In the genomic region with DNA sequence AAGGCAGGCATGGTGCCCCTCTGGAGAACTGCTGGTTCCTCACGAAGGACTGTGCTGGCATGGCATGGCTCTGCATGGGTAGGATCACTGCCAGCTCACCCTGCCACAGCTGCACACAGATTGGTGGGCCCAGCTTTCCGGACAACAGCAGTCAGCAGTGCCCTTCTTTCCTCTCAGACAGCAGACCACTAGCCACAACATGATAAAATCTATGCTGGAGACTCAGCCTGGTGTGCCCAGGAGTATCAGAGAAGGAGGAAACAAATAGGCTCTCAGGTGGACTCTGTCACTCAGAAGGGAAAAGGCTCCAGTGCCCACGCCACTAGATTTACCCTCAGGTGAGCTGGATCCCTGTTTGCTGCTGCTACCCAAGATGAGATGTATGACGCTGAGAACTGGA, we compare ENCODE assay signal across 22 cellular contexts. TPM values are rescaled to one million over a fixed set of nuclear protein-coding genes. Genes with fewer than 3 reads are reported as not detected.
DNase-seq lines count a peak whose midpoint lies in the region; ATAC-seq and TF ChIP-seq lines count a peak whose summit lies in the region.
"Had no signal": no experiment of that assay in that cellular context is flagged by ENCODE, and none has a peak within 500 bp of the region (broad histone marks: within the 10 kb centered on the region; RNA-seq: fewer than 3 reads in every experiment).

No MANE protein-coding gene starts in this region.

- H3K9me2 ChIP-seq in SK-N-SH, result no peaks in the 10 kb centered on the region

- no peaks in the 10 kb centered on the region for H3K9me3 ChIP-seq in SK-N-SH
- no peaks in the 10 kb centered on the region for H3K9me3 ChIP-seq in ascending aorta
- H3K9me3 ChIP-seq: BE2C had no signal

- no peak overlapping the region for H3K4me2 ChIP-seq in SK-N-SH
- H3K4me2 ChIP-seq: BLaER1 had no signal

- H3K4me3 ChIP-seq in SK-N-SH (ENCODE audit: low read depth in 2 of 2, low read length in 1 of 2) (no peak overlapping the region), ascending aorta (no peak overlapping the region)
- H3K4me3 ChIP-seq: BLaER1, GM12878 had no signal

- ATAC-seq in SK-N-SH treated with all-trans-retinoic acid at 6 μM for 48 hours, result no peak
- ATAC-seq: GM12878 had no signal

- H3K9ac ChIP-seq in SK-N-SH, result no peak overlapping the region
- H3K9ac ChIP-seq: BLaER1 had no signal

- no peak overlapping the region for H2AFZ ChIP-seq in SK-N-SH (ENCODE audit: low read depth)

- POLR2A ChIA-PET in SK-N-SH (lab: Yijun Ruan, JAX), result interaction anchor here (2.2 kb wide), 1 partner anchor 138 kb away, joined by 5 read pairs; no protein-coding TSS in a partner anchor

- H3K4me1 ChIP-seq in SK-N-SH (ENCODE audit: control insufficient read depth in 1 of 2, insufficient read depth in 2 of 2, low read depth in 1 of 2, low read length in 1 of 2) (peaks cover 0 to 51% of the 10 kb centered on the region in 2 experiments; a peak in 2 of 4 replicates), ascending aorta (no peaks in the 10 kb centered on the region)
- H3K4me1 ChIP-seq: BLaER1 had no signal

- peak overlapping the region in 1 of 2 experiments; percentile 99; a peak in 2 of 4 replicates for H3K27ac ChIP-seq in SK-N-SH (ENCODE audit: low read depth in 2 of 2, low read length in 1 of 2)
- H3K27ac ChIP-seq in ascending aorta, result no peak overlapping the region
- H3K27ac ChIP-seq: BLaER1 had no signal

- H3F3A ChIP-seq in SK-N-SH (replicated peaks; ENCODE audit: insufficient read depth), result no peaks in the 10 kb centered on the region

- H4K20me1 ChIP-seq in SK-N-SH (ENCODE audit: insufficient read depth), result no peaks in the 10 kb centered on the region
- H4K20me1 ChIP-seq: BLaER1 had no signal

- no peaks in the 10 kb centered on the region for H3K79me2 ChIP-seq in SK-N-SH (ENCODE audit: insufficient read depth)

- CTCF ChIA-PET in SK-N-SH (lab: Yijun Ruan, JAX), result interaction anchor here (0.9 to 3.5 kb wide), 3 partner anchors 13 to 265 kb away, joined by 3 to 24 read pairs (median 4); no protein-coding TSS in a partner anchor

- DNase-seq in SK-N-SH (peak; percentile 33), islet precursor cell (peak; percentile 32), ascending aorta (ENCODE audit: low spot score in 2 of 2) (no peak), GOT3 (lab: John Stamatoyannopoulos, UW) (no peak)
- DNase-seq: 8988T; ACHN; BE2C; C1 segment of cervical spinal cord; CD4-positive, alpha-beta memory T cell; CD4-positive, CD25-positive, alpha-beta regulatory T cell; CD8-positive, alpha-beta memory T cell; COR-L47; DMS 273 treated with DMSO at 0.1 percent for 48 hours; DMS153; DMS53; DND-41; EL; GDM1 had no signal

- intact Hi-C loops in ascending aorta (cut with DNase I), result loop anchor here (10.0 kb wide), 1 partner anchor 1078 kb away; a partner anchor contains a TSS

- no peak for TF ChIP-seq RAD21 in SK-N-SH (IDR thresholded peaks at IDR 0.05; ENCODE audit: low read length)

- H3K36me3 ChIP-seq in SK-N-SH (replicated peaks in 1 of 2; ENCODE audit: control insufficient read depth in 1 of 2, insufficient read depth in 2 of 2, low read length in 1 of 2) (no peaks in the 10 kb centered on the region), ascending aorta (no peaks in the 10 kb centered on the region)
- H3K36me3 ChIP-seq: BE2C, BLaER1 had no signal

- 25% methylated on average over 4 of the region's 4 CpGs for WGBS in SK-N-SH (ENCODE audit: low lambda C conversion rate)

- H3K27me3 ChIP-seq in SK-N-SH (ENCODE audit: insufficient read depth) (no peaks in the 10 kb centered on the region), ascending aorta (no peaks in the 10 kb centered on the region)
- H3K27me3 ChIP-seq: BE2C had no signal

- TF ChIP-seq CTCF in SK-N-SH (IDR thresholded peaks at IDR 0.05) (no peak), ascending aorta (IDR thresholded peaks at IDR 0.05) (no peak)

- no peak for TF ChIP-seq EP300 in SK-N-SH (IDR thresholded peaks at IDR 0.05; ENCODE audit: borderline replicate concordance in 1 of 2, low read depth in 1 of 2, low read length in 1 of 2)

TF ChIP-seq in SK-N-SH, 30 proteins besides CTCF, POLR2A, EP300 and RAD21:
- TF ChIP-seq GATA2 (CRISPR knock-in tag; IDR thresholded peaks at IDR 0.05) (peak; percentile 61; the same call in 1 of the 2 replicates), NFIC (IDR thresholded peaks at IDR 0.05; ENCODE audit: borderline replicate concordance) (no peak), GABPA (IDR thresholded peaks at IDR 0.05; ENCODE audit: low read depth) (no peak), SIN3A (IDR thresholded peaks at IDR 0.05; ENCODE audit: borderline replicate concordance, low read depth, low read length) (no peak)

TF ChIP-seq in SK-N-SH treated with all-trans-retinoic acid at 6 μM for 48 hours, 23 proteins besides CTCF, POLR2A, EP300 and RAD21:
- TF ChIP-seq, protein P1, sequence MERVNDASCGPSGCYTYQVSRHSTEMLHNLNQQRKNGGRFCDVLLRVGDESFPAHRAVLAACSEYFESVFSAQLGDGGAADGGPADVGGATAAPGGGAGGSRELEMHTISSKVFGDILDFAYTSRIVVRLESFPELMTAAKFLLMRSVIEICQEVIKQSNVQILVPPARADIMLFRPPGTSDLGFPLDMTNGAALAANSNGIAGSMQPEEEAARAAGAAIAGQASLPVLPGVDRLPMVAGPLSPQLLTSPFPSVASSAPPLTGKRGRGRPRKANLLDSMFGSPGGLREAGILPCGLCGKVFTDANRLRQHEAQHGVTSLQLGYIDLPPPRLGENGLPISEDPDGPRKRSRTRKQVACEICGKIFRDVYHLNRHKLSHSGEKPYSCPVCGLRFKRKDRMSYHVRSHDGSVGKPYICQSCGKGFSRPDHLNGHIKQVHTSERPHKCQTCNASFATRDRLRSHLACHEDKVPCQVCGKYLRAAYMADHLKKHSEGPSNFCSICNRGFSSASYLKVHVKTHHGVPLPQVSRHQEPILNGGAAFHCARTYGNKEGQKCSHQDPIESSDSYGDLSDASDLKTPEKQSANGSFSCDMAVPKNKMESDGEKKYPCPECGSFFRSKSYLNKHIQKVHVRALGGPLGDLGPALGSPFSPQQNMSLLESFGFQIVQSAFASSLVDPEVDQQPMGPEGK (CRISPR knock-in tag; IDR thresholded peaks at IDR 0.05; ENCODE audit: borderline replicate concordance), result no peak
- no peak for TF ChIP-seq ZFP30 (CRISPR knock-in tag; IDR thresholded peaks at IDR 0.05)
- no peak for TF ChIP-seq RARB (CRISPR knock-in tag; IDR thresholded peaks at IDR 0.05)
- TF ChIP-seq ESRRG (CRISPR knock-in tag; IDR thresholded peaks at IDR 0.05), result no peak
- TF ChIP-seq TCF4 (CRISPR knock-in tag; IDR thresholded peaks at IDR 0.05; ENCODE audit: borderline replicate concordance), result no peak
- no peak for TF ChIP-seq ISL1 (CRISPR knock-in tag; IDR thresholded peaks at IDR 0.05)
- TF ChIP-seq ZC3H10 (CRISPR knock-in tag; IDR thresholded peaks at IDR 0.05), result no peak
- TF ChIP-seq ZNF8 (CRISPR knock-in tag; IDR thresholded peaks at IDR 0.05), result no peak
- no peak for TF ChIP-seq ZFP3 (CRISPR knock-in tag; IDR thresholded peaks at IDR 0.05)
- no peak for TF ChIP-seq SNAI2 (CRISPR knock-in tag; IDR thresholded peaks at IDR 0.05)
- TF ChIP-seq CSDC2 (CRISPR knock-in tag; IDR thresholded peaks at IDR 0.05), result no peak
- TF ChIP-seq, protein P2, sequence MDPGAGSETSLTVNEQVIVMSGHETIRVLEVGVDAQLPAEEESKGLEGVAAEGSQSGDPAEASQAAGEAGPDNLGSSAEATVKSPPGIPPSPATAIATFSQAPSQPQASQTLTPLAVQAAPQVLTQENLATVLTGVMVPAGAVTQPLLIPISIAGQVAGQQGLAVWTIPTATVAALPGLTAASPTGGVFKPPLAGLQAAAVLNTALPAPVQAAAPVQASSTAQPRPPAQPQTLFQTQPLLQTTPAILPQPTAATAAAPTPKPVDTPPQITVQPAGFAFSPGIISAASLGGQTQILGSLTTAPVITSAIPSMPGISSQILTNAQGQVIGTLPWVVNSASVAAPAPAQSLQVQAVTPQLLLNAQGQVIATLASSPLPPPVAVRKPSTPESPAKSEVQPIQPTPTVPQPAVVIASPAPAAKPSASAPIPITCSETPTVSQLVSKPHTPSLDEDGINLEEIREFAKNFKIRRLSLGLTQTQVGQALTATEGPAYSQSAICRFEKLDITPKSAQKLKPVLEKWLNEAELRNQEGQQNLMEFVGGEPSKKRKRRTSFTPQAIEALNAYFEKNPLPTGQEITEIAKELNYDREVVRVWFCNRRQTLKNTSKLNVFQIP (CRISPR knock-in tag; IDR thresholded peaks at IDR 0.05; ENCODE audit: borderline replicate concordance, low read depth), result no peak

RNA-seq across cellular contexts. Expression of a gene that starts 4.9 kb away (rescaled TPM):
- polyA plus RNA-seq in SK-N-SH (2012; rRNA removed), result not detected in 2 replicates
- not detected in 2 replicates for polyA plus RNA-seq in SK-N-SH (2012; cell fraction: cytosol; rRNA removed)
- not detected in 2 replicates for polyA plus RNA-seq in SK-N-SH (2012; cell fraction: nucleus; rRNA removed)
- total RNA-seq in ascending aorta, result 1.2 TPM
- total RNA-seq: G401 had no signal

Comparison
In these comparisons a context has a peak if more than half of its experiments do, and no peak if none do; other contexts are left out.
1. DNase-seq: peak in SK-N-SH (single experiment) and islet precursor cell (single experiment); none in ascending aorta (0 of 2) and GOT3 (single experiment).